In genomic region chr19:50815443-50815842, GRCh38 we compare ENCODE assay signal across 2 cellular contexts.
TF ChIP-seq lines count a peak whose summit lies in the region.

No MANE protein-coding gene starts in this region.

TF ChIP-seq in A549, 52 proteins besides CTCF, POLR2A, EP300 and RAD21:
- TF ChIP-seq USF2 (IDR thresholded peaks at IDR 0.05): peak; percentile 83
- no peak for TF ChIP-seq RNF2 (IDR thresholded peaks at IDR 0.05; ENCODE audit: borderline replicate concordance, low read depth)

TF ChIP-seq in H1, 55 proteins besides CTCF, POLR2A, EP300 and RAD21:
- no peak for TF ChIP-seq POLR2AphosphoS5 (IDR thresholded peaks at IDR 0.05; ENCODE audit: low read depth, low read length)
- no peak for TF ChIP-seq EGR1 (IDR thresholded peaks at IDR 0.05; ENCODE audit: borderline replicate concordance, low read depth, low read length)
- no peak for TF ChIP-seq KDM4A (IDR thresholded peaks at IDR 0.05; ENCODE audit: low read depth, low read length, severe bottlenecking)
- TF ChIP-seq USF2 (IDR thresholded peaks at IDR 0.05; ENCODE audit: low read length): peak; percentile 64; the same call in 1 of the 2 replicates
- TF ChIP-seq MAX (IDR thresholded peaks at IDR 0.05): 0 out of 2 replicates have a peak, but pooled peaks have one; percentile 13
- no peak for TF ChIP-seq RXRA (IDR thresholded peaks at IDR 0.05; ENCODE audit: insufficient read depth, low read depth, low read length)
TF ChIP-seq in H1: peak in this region for 2.
